Comparison of ENCODE assay signal across 8 cellular contexts in the genomic region with DNA sequence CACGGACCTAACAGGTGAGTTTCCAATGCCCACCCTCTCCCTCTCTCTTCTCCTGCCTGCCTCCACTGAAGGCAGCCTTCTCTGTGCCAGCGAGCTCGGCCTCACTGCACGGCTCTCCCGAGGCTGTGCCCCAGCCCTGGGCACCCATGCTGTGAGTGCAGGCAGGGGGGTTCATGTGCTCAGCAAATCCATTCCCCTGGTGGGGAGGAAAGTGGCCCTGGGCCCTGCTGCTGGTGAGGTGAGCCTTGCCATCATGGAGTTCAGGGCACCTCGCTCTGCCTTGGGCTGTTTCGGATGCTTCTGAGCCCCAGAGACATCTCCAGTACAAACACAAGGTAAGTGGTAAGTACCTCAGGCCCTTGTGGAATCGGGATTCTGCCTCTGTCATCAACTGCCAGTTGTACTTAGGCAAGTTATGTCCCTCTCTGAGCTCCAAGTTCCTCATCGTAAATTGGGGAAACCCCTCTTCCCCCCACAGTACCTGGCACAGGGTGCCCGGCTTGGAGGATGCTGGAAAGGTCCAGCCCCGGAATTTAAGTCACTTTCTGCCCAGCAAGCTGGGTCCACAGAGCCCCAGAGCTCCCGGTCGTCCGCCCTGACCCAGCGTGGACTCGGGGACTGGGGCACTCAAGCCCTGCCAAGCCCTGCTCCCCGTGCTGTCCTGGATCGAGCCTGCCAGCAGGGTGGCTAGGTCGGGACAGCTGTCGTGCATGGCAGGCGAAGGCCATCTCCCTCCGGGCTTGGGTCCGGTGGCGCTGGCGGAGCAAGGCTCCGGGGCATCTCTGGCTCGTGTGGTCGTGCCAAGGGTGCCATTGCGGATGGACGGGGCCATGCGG. TPM values are rescaled to one million over a fixed set of nuclear protein-coding genes. Genes with fewer than 3 reads are reported as not detected.
DNase-seq lines count a peak whose midpoint lies in the region; ATAC-seq, FAIRE-seq and TF ChIP-seq lines count a peak whose summit lies in the region.

No MANE protein-coding gene starts in this region.

- no peaks in the 10 kb centered on the region for H3K9me2 ChIP-seq in neural cell (ENCODE audit: insufficient read depth, low read length)

- H3K9me3 ChIP-seq in esophagus muscularis mucosa (no peaks in the 10 kb centered on the region), neural cell (ENCODE audit: low read length) (no peaks in the 10 kb centered on the region)

- peak overlapping the region; percentile 71 for H3K9ac ChIP-seq in neural cell (ENCODE audit: low read length)

- no peak for TF ChIP-seq POLR2A in esophagus muscularis mucosa (IDR thresholded peaks at IDR 0.05; ENCODE audit: low read depth)
- no peak for TF ChIP-seq POLR2A in GM12892 (IDR thresholded peaks at IDR 0.05; ENCODE audit: low read depth, low read length)

- TF ChIP-seq CTCF in esophagus muscularis mucosa (IDR thresholded peaks at IDR 0.05): no peak
- no peak for TF ChIP-seq CTCF in neural cell (IDR thresholded peaks at IDR 0.05; ENCODE audit: poor library complexity, severe bottlenecking)

- intact Hi-C loops in esophagus muscularis mucosa (cut with DNase I): no loop called here

- ATAC-seq in HG03060 (IDR thresholded peaks at IDR 0.05; ENCODE audit: low read depth, unreplicated experiment) (peak; percentile 22), SK-N-SH treated with all-trans-retinoic acid at 6 μM for 48 hours (peak; percentile 41)

- no peaks in the 10 kb centered on the region for H3K79me2 ChIP-seq in neural cell (replicated peaks; ENCODE audit: insufficient read depth, low read length)

- TF ChIP-seq RAD21 in neural cell (conservative IDR thresholded peaks at IDR 0.05): no peak

- H3K27me3 ChIP-seq in esophagus muscularis mucosa (no peaks in the 10 kb centered on the region), neural cell (ENCODE audit: insufficient read depth, low read depth, low read length) (no peaks in the 10 kb centered on the region)

- no peaks in the 10 kb centered on the region for H3F3A ChIP-seq in neural cell (ENCODE audit: insufficient read depth, low read length, poor library complexity, severe bottlenecking)

- peak overlapping the region; percentile 88 to 98 (median 91) for H3K4me3 ChIP-seq in esophagus muscularis mucosa
- peak overlapping the region; percentile 91 for H3K4me3 ChIP-seq in neural cell (ENCODE audit: low read length)

- 27% methylated on average over 17 of the region's 31 CpGs for WGBS in esophagus muscularis mucosa

- FAIRE-seq in GM12892 (lab: Jason Lieb, UNC): no peak

- peak overlapping the region; percentile 49 for H2AFZ ChIP-seq in neural cell (ENCODE audit: low read depth, low read length)

- H4K20me1 ChIP-seq in neural cell (ENCODE audit: insufficient read depth): no peaks in the 10 kb centered on the region

- TF ChIP-seq EP300 in esophagus muscularis mucosa (IDR thresholded peaks at IDR 0.05): no peak
- no peak for TF ChIP-seq EP300 in neural cell (conservative IDR thresholded peaks at IDR 0.05; ENCODE audit: poor library complexity, severe bottlenecking)

- H3K36me3 ChIP-seq in esophagus muscularis mucosa (peaks cover 14 to 54% (median 49%) of the 10 kb centered on the region in 4 donors), neural cell (ENCODE audit: insufficient read depth, low read length) (no peaks in the 10 kb centered on the region)

- H3K4me1 ChIP-seq in esophagus muscularis mucosa: peaks cover 32 to 48% (median 42%) of the 10 kb centered on the region in 4 donors

- peak overlapping the region; percentile 84 to 94 (median 91) for H3K27ac ChIP-seq in esophagus muscularis mucosa (replicated peaks in 1 of 4)
- peak overlapping the region; percentile 72 for H3K27ac ChIP-seq in neural cell (ENCODE audit: low read length)

- peak overlapping the region; percentile 28 for H3K4me2 ChIP-seq in neural cell (ENCODE audit: low read length)

- DNase-seq in activated CD4-positive, alpha-beta T cell treated with anti-CD3 and anti-CD28 coated beads for 48 hours: peak; percentile 31
- no peak for DNase-seq in activated CD4-positive, alpha-beta T cell treated with anti-CD3 and anti-CD28 coated beads for 1 hour
- no peak for DNase-seq in esophagus muscularis mucosa (ENCODE audit: extremely low spot score)
- DNase-seq in GM12892 (ENCODE audit: insufficient read length): no peak
- DNase-seq in D341Med (ENCODE audit: low spot score): no peak

TF ChIP-seq in SK-N-SH treated with all-trans-retinoic acid at 6 μM for 48 hours, 23 proteins besides CTCF, POLR2A, EP300 and RAD21:
- TF ChIP-seq BACH2 (CRISPR knock-in tag; IDR thresholded peaks at IDR 0.05; ENCODE audit: borderline replicate concordance) (no peak), ISL1 (CRISPR knock-in tag; IDR thresholded peaks at IDR 0.05) (no peak), RARB (CRISPR knock-in tag; IDR thresholded peaks at IDR 0.05) (no peak), POU6F1 (CRISPR knock-in tag; IDR thresholded peaks at IDR 0.05; ENCODE audit: borderline replicate concordance, low read depth) (no peak), OSR1 (CRISPR knock-in tag; IDR thresholded peaks at IDR 0.05) (no peak)

TF ChIP-seq in neural cell, 6 proteins besides CTCF, POLR2A, EP300 and RAD21:
- no peak for TF ChIP-seq TAF1 (IDR thresholded peaks at IDR 0.05; ENCODE audit: low read depth)
- no peak for TF ChIP-seq REST (IDR thresholded peaks at IDR 0.05; ENCODE audit: borderline replicate concordance)
- no peak for TF ChIP-seq POLR2AphosphoS5 (IDR thresholded peaks at IDR 0.05)
- no peak for TF ChIP-seq EZH2 (IDR thresholded peaks at IDR 0.05; ENCODE audit: borderline replicate concordance, insufficient read depth, low read length, poor library complexity, severe bottlenecking)
- TF ChIP-seq MXI1 (conservative IDR thresholded peaks at IDR 0.05; ENCODE audit: poor library complexity, severe bottlenecking): no peak
- TF ChIP-seq SMC3 (conservative IDR thresholded peaks at IDR 0.05; ENCODE audit: poor library complexity): no peak

RNA-seq across cellular contexts. Expression of gene NUDT16L1, which starts 0.7 kb away (rescaled TPM):
- 10 to 100 TPM; 18.1 to 33.9 (median 24.6) TPM for total RNA-seq in esophagus muscularis mucosa
- polyA plus RNA-seq in neural cell: 125 and 153 TPM in 2 replicates
- 38.7 and 47.5 TPM in 2 replicates for polyA minus RNA-seq in neural cell
- 13.5 TPM for polyA plus RNA-seq in GM12892 (2012; ENCODE audit: missing spikeins)

RNA-seq across cellular contexts. Expression of gene ANKS3, which starts 41.4 kb away (rescaled TPM):
- 10 to 100 TPM; 17.0 to 29.0 (median 24.7) TPM for total RNA-seq in esophagus muscularis mucosa
- 53.9 and 65.2 TPM in 2 replicates for polyA plus RNA-seq in neural cell
- polyA minus RNA-seq in neural cell: 42.6 and 49.7 TPM in 2 replicates
- 6.8 TPM for polyA plus RNA-seq in GM12892 (2012; ENCODE audit: missing spikeins)

RNA-seq across cellular contexts. Expression of gene DNAAF8, which starts 41.7 kb away (rescaled TPM):
- 1 to 10 TPM in 2 of 4 donors, under 1 TPM in 2; 0.42 to 1.7 (median 0.94) TPM for total RNA-seq in esophagus muscularis mucosa
- 3.4 and 6.2 TPM in 2 replicates for polyA plus RNA-seq in neural cell
- polyA minus RNA-seq in neural cell: 1.5 and 1.9 TPM in 2 replicates
- polyA plus RNA-seq in GM12892 (2012; ENCODE audit: missing spikeins): 0.40 TPM
